30 cellular contexts compared by ENCODE assay signal in genomic region chr11:102791271-102792036, GRCh38. TPM values are rescaled to one million over a fixed set of nuclear protein-coding genes. Genes with fewer than 3 reads are reported as not detected.
DNase-seq lines count a peak whose midpoint lies in the region; ATAC-seq, FAIRE-seq and TF ChIP-seq lines count a peak whose summit lies in the region.
"Had no signal": no experiment of that assay in that cellular context is flagged by ENCODE, and none has a peak within 500 bp of the region (broad histone marks: within the 10 kb centered on the region; RNA-seq: fewer than 3 reads in every experiment).

No MANE protein-coding gene starts in this region.

- H3K9me3 ChIP-seq in gastrocnemius medialis (no peaks in the 10 kb centered on the region), right cardiac atrium (ENCODE audit: control insufficient read depth, low read length) (no peaks in the 10 kb centered on the region), A673 (ENCODE audit: low read depth, low read length, poor library complexity, severe bottlenecking) (no peaks in the 10 kb centered on the region)
- H3K9me3 ChIP-seq: left ventricle myocardium inferior, pancreas had no signal

- peak overlapping the region; percentile 28 for H3K27ac ChIP-seq in epithelial cell of prostate
- peak overlapping the region in 1 of 4 donors; percentile 9 for H3K27ac ChIP-seq in gastrocnemius medialis
- no peak overlapping the region for H3K27ac ChIP-seq in right cardiac atrium (ENCODE audit: low read length)
- no peak overlapping the region for H3K27ac ChIP-seq in A673 (ENCODE audit: low read depth, low read length, poor library complexity, severe bottlenecking)
- H3K27ac ChIP-seq: left ventricle myocardium inferior, pancreas, RWPE1 had no signal

- H3K4me3 ChIP-seq in gastrocnemius medialis, result no peak overlapping the region
- H3K4me3 ChIP-seq in right cardiac atrium (ENCODE audit: low read length), result no peak overlapping the region
- H3K4me3 ChIP-seq in A673 (ENCODE audit: low read depth, low read length, poor library complexity, severe bottlenecking), result no peak overlapping the region
- H3K4me3 ChIP-seq: left ventricle myocardium inferior, pancreas had no signal

- peak; percentile 95 for FAIRE-seq in G401.6 (lab: Jason Lieb, UNC)
- FAIRE-seq: pancreas, urothelium cell line had no signal

- CTCF ChIA-PET in A673 (lab: Charles Lee), result interaction anchor here (0.9 kb wide), 1 partner anchor 11 kb away, joined by 3 read pairs; no protein-coding TSS in a partner anchor

- intact Hi-C loops in gastrocnemius medialis (cut with DNase I; ENCODE audit: low total_unique reads), result no loop called here
- intact Hi-C loops in right cardiac atrium (cut with DNase I), result no loop called here
- intact Hi-C loops in A673 (cut with micrococcal nuclease; ENCODE audit: unreplicated experiment), result loop anchor here (5.0 kb wide), 1 partner anchor 151 kb away; no protein-coding TSS in a partner anchor

- H3K36me3 ChIP-seq in gastrocnemius medialis, result no peaks in the 10 kb centered on the region
- no peaks in the 10 kb centered on the region for H3K36me3 ChIP-seq in A673 (ENCODE audit: insufficient read depth, low read length, poor library complexity, severe bottlenecking)
- H3K36me3 ChIP-seq: left ventricle myocardium inferior, pancreas had no signal

- in situ Hi-C loops in gastrocnemius medialis (cut with MboI; ENCODE audit: low sequenced_read_pairs in 4 of 4), result no loop called here

- DNase-seq in RKO (ENCODE audit: low spot score) (peak; percentile 19), epithelial cell of prostate (ENCODE audit: low read depth, low spot score) (no peak), gastrocnemius medialis (peak in 1 of 2 donors; percentile 24), right cardiac atrium (no peak), A673 (ENCODE audit: low spot score) (no peak)
- no peak for DNase-seq in stimulated activated CD4-positive, alpha-beta T cell treated with anti-CD3 and anti-CD28 coated beads, Interleukin-2, amount 100 ng/mL, for 48 hours
- DNase-seq: activated CD4-positive, alpha-beta T cell treated with anti-CD3 and anti-CD28 coated beads, Interleukin-2, amount 50 U/mL, for 48 hours; activated naive CD4-positive, alpha-beta T cell; activated naive CD8-positive, alpha-beta T cell treated with anti-CD3 and anti-CD28 coated beads, Interleukin-2, amount 50 U/mL, for 24 hours; activated T-cell treated with anti-CD3 and anti-CD28 coated beads, Interleukin-2, amount 50 U/mL, for 72 hours; DMS153; GDM1; hypothalamus; left ventricle myocardium inferior; mesendoderm; NCI-H1092; NCI-H1694 treated with DMSO at 0.1 percent for 48 hours; NCI-H82; pancreas; stimulated activated CD4-positive, alpha-beta T cell treated with anti-CD3 and anti-CD28 coated beads, Interleukin-2, amount 100 ng/mL, for 24 hours; stimulated activated CD8-positive, alpha-beta memory T cell treated with anti-CD3 and anti-CD28 coated beads, Interleukin-4, amount 100 ng/mL, for 48 hours had no signal

- ATAC-seq in gastrocnemius medialis (peak; percentile 74 to 81), right cardiac atrium (no peak)
- ATAC-seq: activated CD4-positive, CD25-positive, alpha-beta regulatory T cell treated with anti-CD3 and anti-CD28 coated beads, Interleukin-2, amount 50 U/mL, for 24 hours; activated naive CD8-positive, alpha-beta T cell treated with anti-CD3 and anti-CD28 coated beads, Interleukin-2, amount 50 U/mL, for 24 hours; activated T-cell treated with anti-CD3 and anti-CD28 coated beads, Interleukin-2, amount 50 U/mL, for 72 hours; pancreas had no signal

- TF ChIP-seq POLR2A in gastrocnemius medialis (IDR thresholded peaks at IDR 0.05), result no peak

- POLR2A ChIA-PET in A673 (lab: Charles Lee; ENCODE audit: low non-redundant PET), result interaction anchor here (0.5 kb wide), 1 partner anchor 32 kb away, joined by 7 read pairs; no protein-coding TSS in a partner anchor

- H3K4me1 ChIP-seq in gastrocnemius medialis, result no peaks in the 10 kb centered on the region
- H3K4me1 ChIP-seq in right cardiac atrium (ENCODE audit: control insufficient read depth, insufficient read depth, low read length), result no peaks in the 10 kb centered on the region
- H3K4me1 ChIP-seq in A673 (ENCODE audit: insufficient read depth, low read length, poor library complexity, severe bottlenecking), result peaks cover 5% of the 10 kb centered on the region
- H3K4me1 ChIP-seq: pancreas had no signal

- H3K27me3 ChIP-seq in gastrocnemius medialis (no peaks in the 10 kb centered on the region), right cardiac atrium (ENCODE audit: control insufficient read depth, insufficient read depth) (no peaks in the 10 kb centered on the region), A673 (replicated peaks; ENCODE audit: insufficient read depth, low read depth, low read length, poor library complexity) (no peaks in the 10 kb centered on the region)
- H3K27me3 ChIP-seq: pancreas had no signal

- 73% methylated on average over 4 of the region's 4 CpGs for WGBS in right cardiac atrium

- BruUV-seq in A673 (replicated peaks; lab: Mats Ljungman, UMichigan), result no TSS peak

- TF ChIP-seq CTCF in gastrocnemius medialis (IDR thresholded peaks at IDR 0.05 in 4 of 5, conservative IDR thresholded peaks at IDR 0.05 in 1 of 5) (no peak), A673 (conservative IDR thresholded peaks at IDR 0.05; ENCODE audit: low read depth, low read length) (no peak)

RNA-seq across cellular contexts. Expression of gene MMP1, which starts 6.5 kb away (rescaled TPM):
- total RNA-seq in gastrocnemius medialis (not detected), right cardiac atrium (1 to 10 TPM in 1 of 4 donors, under 1 TPM in 1, not detected in 2; 0.14 to 1.0 TPM), A673 (2021) (610 and 815 TPM in 2 replicates)
- 0.05 TPM for polyA plus RNA-seq in right cardiac atrium
- total RNA-seq: activated T-cell treated with anti-CD3 and anti-CD28 coated beads, Interleukin-2, amount 50 U/mL, for 72 hours; cerebellum; left ventricle myocardium inferior; neural crest cell had no signal

RNA-seq across cellular contexts. Expression of gene MMP10, which starts 11.0 kb away (rescaled TPM):
- total RNA-seq in gastrocnemius medialis (not detected), right cardiac atrium (not detected), A673 (2021) (4.0 TPM in 2 replicates)
- not detected for polyA plus RNA-seq in right cardiac atrium
- total RNA-seq: cerebellum, left ventricle myocardium inferior, neural crest cell, SK-MEL-5 had no signal

RNA-seq across cellular contexts. Expression of gene MMP3, which starts 52.0 kb away (rescaled TPM):
- total RNA-seq in gastrocnemius medialis (100 to 1,000 TPM in 1 of 4 donors, 10 to 100 TPM in 3; 10.4 to 201 (median 80.5) TPM), right cardiac atrium (not detected), A673 (2021) (1.1 and 1.3 TPM in 2 replicates)
- not detected for polyA plus RNA-seq in right cardiac atrium
- total RNA-seq: activated T-cell treated with anti-CD3 and anti-CD28 coated beads, Interleukin-2, amount 50 U/mL, for 72 hours; cerebellum; dermis microvascular lymphatic vessel endothelial cell; left ventricle myocardium inferior; NCI-H460; neural crest cell had no signal

Comparison
In these comparisons a context has a peak if more than half of its experiments do, and no peak if none do; other contexts are left out.
1. ATAC-seq: peak in gastrocnemius medialis (2 of 2); none in right cardiac atrium (0 of 2).
2. RNA of gene MMP1, which starts 6.5 kb away (total RNA-seq): 610 to 815 TPM in A673; 0.14 to 1.0 TPM in right cardiac atrium and not detected in gastrocnemius medialis; every median in the first group is over 100 times any median in the second.